1 cellular context compared by ENCODE assay signal in the genomic region with DNA sequence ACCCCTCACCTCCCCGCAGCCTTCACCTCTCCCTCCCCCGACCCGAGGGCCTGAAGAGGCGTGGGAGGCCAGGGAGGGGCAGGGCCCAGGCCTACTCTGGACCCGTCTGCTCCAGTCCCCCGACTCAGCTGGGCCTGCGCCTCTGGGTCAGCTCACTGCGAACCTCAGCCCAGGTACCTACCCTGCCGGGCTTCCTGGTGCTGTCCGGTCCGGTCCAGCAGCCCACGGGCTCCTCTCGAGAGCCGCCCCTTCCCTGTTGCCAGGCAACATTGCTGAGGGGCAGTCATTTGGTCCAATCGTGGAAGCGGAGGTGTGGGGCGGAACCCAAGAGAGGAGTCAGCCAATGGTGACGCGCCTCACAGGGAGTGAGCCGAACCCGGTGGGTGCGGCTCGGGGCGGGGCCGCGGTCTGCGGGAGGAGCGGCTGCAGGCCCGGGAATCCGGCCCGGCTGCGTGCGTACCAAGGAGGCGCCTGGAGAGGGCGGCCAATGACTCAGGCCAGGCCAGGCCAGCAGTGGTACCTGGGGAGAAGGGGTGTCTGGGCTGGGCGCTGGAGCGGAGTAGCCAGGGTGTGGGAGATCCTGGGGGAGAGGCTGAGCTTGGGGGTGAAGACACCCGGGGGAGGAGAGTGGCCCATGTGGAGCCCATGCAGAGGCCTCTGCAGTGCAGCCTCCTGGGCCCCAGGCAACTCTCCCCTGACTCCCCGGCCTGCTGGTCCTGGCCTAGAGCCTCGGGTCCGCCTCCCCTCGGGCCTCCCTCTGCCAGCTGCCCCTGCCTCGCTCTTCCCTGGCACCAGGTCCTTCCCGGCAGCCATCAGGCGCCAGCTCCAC.
TF ChIP-seq lines count a peak whose summit lies in the region.

A gene with protein sequence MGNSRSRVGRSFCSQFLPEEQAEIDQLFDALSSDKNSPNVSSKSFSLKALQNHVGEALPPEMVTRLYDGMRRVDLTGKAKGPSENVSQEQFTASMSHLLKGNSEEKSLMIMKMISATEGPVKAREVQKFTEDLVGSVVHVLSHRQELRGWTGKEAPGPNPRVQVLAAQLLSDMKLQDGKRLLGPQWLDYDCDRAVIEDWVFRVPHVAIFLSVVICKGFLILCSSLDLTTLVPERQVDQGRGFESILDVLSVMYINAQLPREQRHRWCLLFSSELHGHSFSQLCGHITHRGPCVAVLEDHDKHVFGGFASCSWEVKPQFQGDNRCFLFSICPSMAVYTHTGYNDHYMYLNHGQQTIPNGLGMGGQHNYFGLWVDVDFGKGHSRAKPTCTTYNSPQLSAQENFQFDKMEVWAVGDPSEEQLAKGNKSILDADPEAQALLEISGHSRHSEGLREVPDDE (minus strand): TSS at position 240 of the 829 bp plus-strand sequence. CDS start 6,573 bp downstream, outside the sequence.

TF ChIP-seq in HepG2, 621 proteins besides CTCF, POLR2A, EP300 and RAD21 (continued from another document and continues in another):
- TF ChIP-seq, protein P1, sequence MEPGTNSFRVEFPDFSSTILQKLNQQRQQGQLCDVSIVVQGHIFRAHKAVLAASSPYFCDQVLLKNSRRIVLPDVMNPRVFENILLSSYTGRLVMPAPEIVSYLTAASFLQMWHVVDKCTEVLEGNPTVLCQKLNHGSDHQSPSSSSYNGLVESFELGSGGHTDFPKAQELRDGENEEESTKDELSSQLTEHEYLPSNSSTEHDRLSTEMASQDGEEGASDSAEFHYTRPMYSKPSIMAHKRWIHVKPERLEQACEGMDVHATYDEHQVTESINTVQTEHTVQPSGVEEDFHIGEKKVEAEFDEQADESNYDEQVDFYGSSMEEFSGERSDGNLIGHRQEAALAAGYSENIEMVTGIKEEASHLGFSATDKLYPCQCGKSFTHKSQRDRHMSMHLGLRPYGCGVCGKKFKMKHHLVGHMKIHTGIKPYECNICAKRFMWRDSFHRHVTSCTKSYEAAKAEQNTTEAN (CRISPR knock-in tag; conservative IDR thresholded peaks at IDR 0.05) = peak; percentile 55; the same call in 1 of the 2 replicates
- TF ChIP-seq, protein P2, sequence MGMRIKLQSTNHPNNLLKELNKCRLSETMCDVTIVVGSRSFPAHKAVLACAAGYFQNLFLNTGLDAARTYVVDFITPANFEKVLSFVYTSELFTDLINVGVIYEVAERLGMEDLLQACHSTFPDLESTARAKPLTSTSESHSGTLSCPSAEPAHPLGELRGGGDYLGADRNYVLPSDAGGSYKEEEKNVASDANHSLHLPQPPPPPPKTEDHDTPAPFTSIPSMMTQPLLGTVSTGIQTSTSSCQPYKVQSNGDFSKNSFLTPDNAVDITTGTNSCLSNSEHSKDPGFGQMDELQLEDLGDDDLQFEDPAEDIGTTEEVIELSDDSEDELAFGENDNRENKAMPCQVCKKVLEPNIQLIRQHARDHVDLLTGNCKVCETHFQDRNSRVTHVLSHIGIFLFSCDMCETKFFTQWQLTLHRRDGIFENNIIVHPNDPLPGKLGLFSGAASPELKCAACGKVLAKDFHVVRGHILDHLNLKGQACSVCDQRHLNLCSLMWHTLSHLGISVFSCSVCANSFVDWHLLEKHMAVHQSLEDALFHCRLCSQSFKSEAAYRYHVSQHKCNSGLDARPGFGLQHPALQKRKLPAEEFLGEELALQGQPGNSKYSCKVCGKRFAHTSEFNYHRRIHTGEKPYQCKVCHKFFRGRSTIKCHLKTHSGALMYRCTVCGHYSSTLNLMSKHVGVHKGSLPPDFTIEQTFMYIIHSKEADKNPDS (CRISPR knock-in tag; IDR thresholded peaks at IDR 0.05) = no peak; the same call in 1 of the 2 replicates
- peak; percentile 85 for TF ChIP-seq SRSF1 (optimal IDR thresholded peaks at IDR 0.05; ENCODE audit: low read depth, low read length)
- TF ChIP-seq ZKSCAN1 (IDR thresholded peaks at IDR 0.05; ENCODE audit: low read length) = no peak
- peak; percentile 83 for TF ChIP-seq POLR2G (IDR thresholded peaks at IDR 0.05; ENCODE audit: low read depth, low read length)
- peak; percentile 4; the same call in 1 of the 2 replicates for TF ChIP-seq FOXO1 (CRISPR knock-in tag; IDR thresholded peaks at IDR 0.05)
- TF ChIP-seq RELA (CRISPR knock-in tag; IDR thresholded peaks at IDR 0.05) = no peak; the same call in 1 of the 2 replicates
- TF ChIP-seq ZNF101 (CRISPR knock-in tag; IDR thresholded peaks at IDR 0.05; ENCODE audit: borderline replicate concordance, low read depth) = no peak
- TF ChIP-seq, protein P3, sequence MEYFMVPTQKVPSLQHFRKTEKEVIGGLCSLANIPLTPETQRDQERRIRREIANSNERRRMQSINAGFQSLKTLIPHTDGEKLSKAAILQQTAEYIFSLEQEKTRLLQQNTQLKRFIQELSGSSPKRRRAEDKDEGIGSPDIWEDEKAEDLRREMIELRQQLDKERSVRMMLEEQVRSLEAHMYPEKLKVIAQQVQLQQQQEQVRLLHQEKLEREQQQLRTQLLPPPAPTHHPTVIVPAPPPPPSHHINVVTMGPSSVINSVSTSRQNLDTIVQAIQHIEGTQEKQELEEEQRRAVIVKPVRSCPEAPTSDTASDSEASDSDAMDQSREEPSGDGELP (IDR thresholded peaks at IDR 0.05; ENCODE audit: borderline replicate concordance, low read depth) = peak; percentile 25; the same call in 1 of the 2 replicates
- no peak for TF ChIP-seq TBL1XR1 (IDR thresholded peaks at IDR 0.05; ENCODE audit: borderline replicate concordance, low read length, partially characterized antibody)
- TF ChIP-seq MYC (CRISPR knock-in tag; IDR thresholded peaks at IDR 0.05; ENCODE audit: borderline replicate concordance) = peak; percentile 71
- TF ChIP-seq, protein P4, sequence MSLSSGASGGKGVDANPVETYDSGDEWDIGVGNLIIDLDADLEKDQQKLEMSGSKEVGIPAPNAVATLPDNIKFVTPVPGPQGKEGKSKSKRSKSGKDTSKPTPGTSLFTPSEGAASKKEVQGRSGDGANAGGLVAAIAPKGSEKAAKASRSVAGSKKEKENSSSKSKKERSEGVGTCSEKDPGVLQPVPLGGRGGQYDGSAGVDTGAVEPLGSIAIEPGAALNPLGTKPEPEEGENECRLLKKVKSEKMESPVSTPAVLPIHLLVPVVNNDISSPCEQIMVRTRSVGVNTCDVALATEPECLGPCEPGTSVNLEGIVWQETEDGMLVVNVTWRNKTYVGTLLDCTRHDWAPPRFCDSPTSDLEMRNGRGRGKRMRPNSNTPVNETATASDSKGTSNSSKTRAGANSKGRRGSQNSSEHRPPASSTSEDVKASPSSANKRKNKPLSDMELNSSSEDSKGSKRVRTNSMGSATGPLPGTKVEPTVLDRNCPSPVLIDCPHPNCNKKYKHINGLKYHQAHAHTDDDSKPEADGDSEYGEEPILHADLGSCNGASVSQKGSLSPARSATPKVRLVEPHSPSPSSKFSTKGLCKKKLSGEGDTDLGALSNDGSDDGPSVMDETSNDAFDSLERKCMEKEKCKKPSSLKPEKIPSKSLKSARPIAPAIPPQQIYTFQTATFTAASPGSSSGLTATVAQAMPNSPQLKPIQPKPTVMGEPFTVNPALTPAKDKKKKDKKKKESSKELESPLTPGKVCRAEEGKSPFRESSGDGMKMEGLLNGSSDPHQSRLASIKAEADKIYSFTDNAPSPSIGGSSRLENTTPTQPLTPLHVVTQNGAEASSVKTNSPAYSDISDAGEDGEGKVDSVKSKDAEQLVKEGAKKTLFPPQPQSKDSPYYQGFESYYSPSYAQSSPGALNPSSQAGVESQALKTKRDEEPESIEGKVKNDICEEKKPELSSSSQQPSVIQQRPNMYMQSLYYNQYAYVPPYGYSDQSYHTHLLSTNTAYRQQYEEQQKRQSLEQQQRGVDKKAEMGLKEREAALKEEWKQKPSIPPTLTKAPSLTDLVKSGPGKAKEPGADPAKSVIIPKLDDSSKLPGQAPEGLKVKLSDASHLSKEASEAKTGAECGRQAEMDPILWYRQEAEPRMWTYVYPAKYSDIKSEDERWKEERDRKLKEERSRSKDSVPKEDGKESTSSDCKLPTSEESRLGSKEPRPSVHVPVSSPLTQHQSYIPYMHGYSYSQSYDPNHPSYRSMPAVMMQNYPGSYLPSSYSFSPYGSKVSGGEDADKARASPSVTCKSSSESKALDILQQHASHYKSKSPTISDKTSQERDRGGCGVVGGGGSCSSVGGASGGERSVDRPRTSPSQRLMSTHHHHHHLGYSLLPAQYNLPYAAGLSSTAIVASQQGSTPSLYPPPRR (CRISPR knock-in tag; IDR thresholded peaks at IDR 0.05; ENCODE audit: borderline replicate concordance) = 0 out of 2 replicates have a peak, but pooled peaks have one; percentile 32
- TF ChIP-seq, protein P5, sequence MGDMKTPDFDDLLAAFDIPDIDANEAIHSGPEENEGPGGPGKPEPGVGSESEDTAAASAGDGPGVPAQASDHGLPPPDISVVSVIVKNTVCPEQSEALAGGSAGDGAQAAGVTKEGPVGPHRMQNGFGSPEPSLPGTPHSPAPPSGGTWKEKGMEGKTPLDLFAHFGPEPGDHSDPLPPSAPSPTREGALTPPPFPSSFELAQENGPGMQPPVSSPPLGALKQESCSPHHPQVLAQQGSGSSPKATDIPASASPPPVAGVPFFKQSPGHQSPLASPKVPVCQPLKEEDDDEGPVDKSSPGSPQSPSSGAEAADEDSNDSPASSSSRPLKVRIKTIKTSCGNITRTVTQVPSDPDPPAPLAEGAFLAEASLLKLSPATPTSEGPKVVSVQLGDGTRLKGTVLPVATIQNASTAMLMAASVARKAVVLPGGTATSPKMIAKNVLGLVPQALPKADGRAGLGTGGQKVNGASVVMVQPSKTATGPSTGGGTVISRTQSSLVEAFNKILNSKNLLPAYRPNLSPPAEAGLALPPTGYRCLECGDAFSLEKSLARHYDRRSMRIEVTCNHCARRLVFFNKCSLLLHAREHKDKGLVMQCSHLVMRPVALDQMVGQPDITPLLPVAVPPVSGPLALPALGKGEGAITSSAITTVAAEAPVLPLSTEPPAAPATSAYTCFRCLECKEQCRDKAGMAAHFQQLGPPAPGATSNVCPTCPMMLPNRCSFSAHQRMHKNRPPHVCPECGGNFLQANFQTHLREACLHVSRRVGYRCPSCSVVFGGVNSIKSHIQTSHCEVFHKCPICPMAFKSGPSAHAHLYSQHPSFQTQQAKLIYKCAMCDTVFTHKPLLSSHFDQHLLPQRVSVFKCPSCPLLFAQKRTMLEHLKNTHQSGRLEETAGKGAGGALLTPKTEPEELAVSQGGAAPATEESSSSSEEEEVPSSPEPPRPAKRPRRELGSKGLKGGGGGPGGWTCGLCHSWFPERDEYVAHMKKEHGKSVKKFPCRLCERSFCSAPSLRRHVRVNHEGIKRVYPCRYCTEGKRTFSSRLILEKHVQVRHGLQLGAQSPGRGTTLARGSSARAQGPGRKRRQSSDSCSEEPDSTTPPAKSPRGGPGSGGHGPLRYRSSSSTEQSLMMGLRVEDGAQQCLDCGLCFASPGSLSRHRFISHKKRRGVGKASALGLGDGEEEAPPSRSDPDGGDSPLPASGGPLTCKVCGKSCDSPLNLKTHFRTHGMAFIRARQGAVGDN (CRISPR knock-in tag; IDR thresholded peaks at IDR 0.05) = peak; percentile 92
- TF ChIP-seq NCOA5 (CRISPR knock-in tag; IDR thresholded peaks at IDR 0.05) = no peak
- peak; percentile 81; the same call in 1 of the 2 replicates for TF ChIP-seq MEF2D (CRISPR knock-in tag; IDR thresholded peaks at IDR 0.05)
- no peak for TF ChIP-seq ADNP (CRISPR knock-in tag; IDR thresholded peaks at IDR 0.05)
- TF ChIP-seq ZMYM2 (CRISPR knock-in tag; IDR thresholded peaks at IDR 0.05) = peak; percentile 30; the same call in 1 of the 2 replicates
- TF ChIP-seq EED (CRISPR knock-in tag; IDR thresholded peaks at IDR 0.05) = no peak
- TF ChIP-seq, protein P6, sequence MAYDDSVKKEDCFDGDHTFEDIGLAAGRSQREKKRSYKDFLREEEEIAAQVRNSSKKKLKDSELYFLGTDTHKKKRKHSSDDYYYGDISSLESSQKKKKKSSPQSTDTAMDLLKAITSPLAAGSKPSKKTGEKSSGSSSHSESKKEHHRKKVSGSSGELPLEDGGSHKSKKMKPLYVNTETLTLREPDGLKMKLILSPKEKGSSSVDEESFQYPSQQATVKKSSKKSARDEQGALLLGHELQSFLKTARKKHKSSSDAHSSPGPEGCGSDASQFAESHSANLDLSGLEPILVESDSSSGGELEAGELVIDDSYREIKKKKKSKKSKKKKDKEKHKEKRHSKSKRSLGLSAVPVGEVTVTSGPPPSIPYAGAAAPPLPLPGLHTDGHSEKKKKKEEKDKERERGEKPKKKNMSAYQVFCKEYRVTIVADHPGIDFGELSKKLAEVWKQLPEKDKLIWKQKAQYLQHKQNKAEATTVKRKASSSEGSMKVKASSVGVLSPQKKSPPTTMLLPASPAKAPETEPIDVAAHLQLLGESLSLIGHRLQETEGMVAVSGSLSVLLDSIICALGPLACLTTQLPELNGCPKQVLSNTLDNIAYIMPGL (CRISPR knock-in tag; IDR thresholded peaks at IDR 0.05; ENCODE audit: borderline replicate concordance in 1 of 2, low read depth in 1 of 2) = peak; percentile 66 to 78; a peak in 3 of 4 replicates
- TF ChIP-seq, protein P7, sequence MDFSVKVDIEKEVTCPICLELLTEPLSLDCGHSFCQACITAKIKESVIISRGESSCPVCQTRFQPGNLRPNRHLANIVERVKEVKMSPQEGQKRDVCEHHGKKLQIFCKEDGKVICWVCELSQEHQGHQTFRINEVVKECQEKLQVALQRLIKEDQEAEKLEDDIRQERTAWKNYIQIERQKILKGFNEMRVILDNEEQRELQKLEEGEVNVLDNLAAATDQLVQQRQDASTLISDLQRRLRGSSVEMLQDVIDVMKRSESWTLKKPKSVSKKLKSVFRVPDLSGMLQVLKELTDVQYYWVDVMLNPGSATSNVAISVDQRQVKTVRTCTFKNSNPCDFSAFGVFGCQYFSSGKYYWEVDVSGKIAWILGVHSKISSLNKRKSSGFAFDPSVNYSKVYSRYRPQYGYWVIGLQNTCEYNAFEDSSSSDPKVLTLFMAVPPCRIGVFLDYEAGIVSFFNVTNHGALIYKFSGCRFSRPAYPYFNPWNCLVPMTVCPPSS (IDR thresholded peaks at IDR 0.05) = no peak
- TF ChIP-seq SATB2 (CRISPR knock-in tag; IDR thresholded peaks at IDR 0.05) = no peak
- TF ChIP-seq, protein P8, sequence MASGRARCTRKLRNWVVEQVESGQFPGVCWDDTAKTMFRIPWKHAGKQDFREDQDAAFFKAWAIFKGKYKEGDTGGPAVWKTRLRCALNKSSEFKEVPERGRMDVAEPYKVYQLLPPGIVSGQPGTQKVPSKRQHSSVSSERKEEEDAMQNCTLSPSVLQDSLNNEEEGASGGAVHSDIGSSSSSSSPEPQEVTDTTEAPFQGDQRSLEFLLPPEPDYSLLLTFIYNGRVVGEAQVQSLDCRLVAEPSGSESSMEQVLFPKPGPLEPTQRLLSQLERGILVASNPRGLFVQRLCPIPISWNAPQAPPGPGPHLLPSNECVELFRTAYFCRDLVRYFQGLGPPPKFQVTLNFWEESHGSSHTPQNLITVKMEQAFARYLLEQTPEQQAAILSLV (CRISPR knock-in tag; IDR thresholded peaks at IDR 0.05; ENCODE audit: borderline replicate concordance) = peak; percentile 68; the same call in 1 of the 2 replicates
- TF ChIP-seq, protein P9, sequence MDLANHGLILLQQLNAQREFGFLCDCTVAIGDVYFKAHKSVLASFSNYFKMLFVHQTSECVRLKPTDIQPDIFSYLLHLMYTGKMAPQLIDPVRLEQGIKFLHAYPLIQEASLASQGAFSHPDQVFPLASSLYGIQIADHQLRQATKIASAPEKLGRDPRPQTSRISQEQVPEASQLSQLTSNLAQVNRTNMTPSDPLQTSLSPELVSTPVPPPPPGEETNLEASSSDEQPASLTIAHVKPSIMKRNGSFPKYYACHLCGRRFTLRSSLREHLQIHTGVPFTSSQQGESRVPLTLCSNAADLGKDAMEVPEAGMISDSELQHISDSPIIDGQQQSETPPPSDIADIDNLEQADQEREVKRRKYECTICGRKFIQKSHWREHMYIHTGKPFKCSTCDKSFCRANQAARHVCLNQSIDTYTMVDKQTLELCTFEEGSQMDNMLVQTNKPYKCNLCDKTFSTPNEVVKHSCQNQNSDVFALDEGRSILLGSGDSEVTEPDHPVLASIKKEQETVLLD (CRISPR knock-in tag; IDR thresholded peaks at IDR 0.05; ENCODE audit: low read depth) = no peak
- TF ChIP-seq, protein P10, sequence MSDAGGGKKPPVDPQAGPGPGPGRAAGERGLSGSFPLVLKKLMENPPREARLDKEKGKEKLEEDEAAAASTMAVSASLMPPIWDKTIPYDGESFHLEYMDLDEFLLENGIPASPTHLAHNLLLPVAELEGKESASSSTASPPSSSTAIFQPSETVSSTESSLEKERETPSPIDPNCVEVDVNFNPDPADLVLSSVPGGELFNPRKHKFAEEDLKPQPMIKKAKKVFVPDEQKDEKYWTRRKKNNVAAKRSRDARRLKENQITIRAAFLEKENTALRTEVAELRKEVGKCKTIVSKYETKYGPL (CRISPR knock-in tag; IDR thresholded peaks at IDR 0.05) = 0 out of 2 replicates have a peak, but pooled peaks have one; percentile 11
